ENCODE assay signal across 17 cellular contexts in genomic region chr11:92753161-92753560, GRCh38.
A peak's percentile ranks its signal among the peaks of the same experiment; 100 is the strongest.
DNase-seq lines count a peak whose midpoint lies in the region; ATAC-seq and TF ChIP-seq lines count a peak whose summit lies in the region.
"Had no signal": no experiment of that assay in that cellular context is flagged by ENCODE, and none has a peak within 500 bp of the region (broad histone marks: within the 10 kb centered on the region; RNA-seq: fewer than 3 reads in every experiment).

No MANE protein-coding gene starts in this region.

- no peak for TF ChIP-seq CTCF in natural killer cell (IDR thresholded peaks at IDR 0.05)

- no peaks in the 10 kb centered on the region for H3K4me1 Mint-ChIP-seq in natural killer cell

- ATAC-seq in GM19328 (IDR thresholded peaks at IDR 0.05; ENCODE audit: unreplicated experiment) (no peak), natural killer cell (no peak)
- ATAC-seq: GM12878, GM23338 had no signal

- H3K27ac ChIP-seq in caudate nucleus (ENCODE audit: low read depth, low read length): peak overlapping the region; percentile 52
- H3K27ac ChIP-seq: C4-2B, HL-60 had no signal

- H3K36me3 Mint-ChIP-seq in natural killer cell: no peaks in the 10 kb centered on the region

- DNase-seq in GM03348 (ENCODE audit: low spot score): peak; percentile 17
- DNase-seq in caudate nucleus (lab: John Stamatoyannopoulos, UW): peak in 9 of 61 donors; percentile 19 to 85 (median 30)
- DNase-seq in putamen (ENCODE audit: low spot score): peak; percentile 79
- DNase-seq in NCI-H128 (lab: John Stamatoyannopoulos, UW; ENCODE audit: unreplicated experiment): no peak
- no peak for DNase-seq in natural killer cell
- DNase-seq in cerebellar cortex (ENCODE audit: low spot score): no peak
- DNase-seq: ACHN; AML-193; Caco-2; CD4-positive, alpha-beta T cell; GF-D8; HCEC 1CT had no signal

- H3K4me3 Mint-ChIP-seq in natural killer cell: no peak overlapping the region
- H3K4me3 Mint-ChIP-seq: CD4-positive, alpha-beta T cell; GM23338 had no signal

- intact Hi-C loops in natural killer cell (cut with micrococcal nuclease): no loop called here

- peaks cover 3 to 7% of the 10 kb centered on the region in 2 donors for H3K9me3 Mint-ChIP-seq in natural killer cell
- H3K9me3 Mint-ChIP-seq: CD4-positive, alpha-beta T cell; GM23338 had no signal

- no peak overlapping the region for H3K27ac Mint-ChIP-seq in natural killer cell
- H3K27ac Mint-ChIP-seq: CD4-positive, alpha-beta T cell; GM23338 had no signal

- no peaks in the 10 kb centered on the region for H3K27me3 Mint-ChIP-seq in natural killer cell (ENCODE audit: low read depth in 2 of 2)
- H3K27me3 Mint-ChIP-seq: CD4-positive, alpha-beta T cell had no signal

Comparison
In these comparisons a context has a peak if more than half of its experiments do, and no peak if none do; other contexts are left out.
1. DNase-seq: peak in GM03348 (single experiment) and putamen (single experiment); none in NCI-H128 (single experiment), natural killer cell (single experiment) and cerebellar cortex (single experiment).